Comparison of ENCODE assay signal across 26 cellular contexts in the genomic region with DNA sequence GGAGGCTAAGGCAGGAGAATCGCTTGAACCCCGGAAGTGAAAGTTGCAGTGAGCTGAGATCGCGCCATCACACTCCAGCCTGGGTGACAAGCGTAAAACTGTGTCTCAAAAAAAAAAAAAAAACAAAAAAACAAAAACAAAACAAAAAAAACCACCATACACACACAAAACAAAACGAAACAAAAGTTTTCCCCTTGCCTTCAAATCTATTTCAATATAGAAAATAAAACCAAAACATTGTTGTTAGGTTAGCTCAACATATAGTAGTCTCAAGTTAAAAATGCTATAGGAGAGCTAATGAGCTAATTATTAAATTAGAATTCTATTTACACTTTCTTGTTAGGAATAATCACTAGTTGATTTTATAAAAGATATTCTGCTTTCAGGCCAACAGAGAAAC.
"Had no signal": no experiment of that assay in that cellular context is flagged by ENCODE, and none has a peak within 500 bp of the region (broad histone marks: within the 10 kb centered on the region; RNA-seq: fewer than 3 reads in every experiment).

No MANE protein-coding gene starts in this region.

- DNase-seq: activated CD4-positive, alpha-beta T cell treated with anti-CD3 and anti-CD28 coated beads for 36 hours; activated CD4-positive, alpha-beta T cell treated with anti-CD3 and anti-CD28 coated beads, Interleukin-2, amount 50 U/mL, for 4 hours; activated CD4-positive, CD25-positive, alpha-beta regulatory T cell; activated CD8-positive, alpha-beta memory T cell treated with anti-CD3 and anti-CD28 coated beads, Interleukin-2, amount 50 U/mL, for 4 hours; activated naive CD8-positive, alpha-beta T cell treated with anti-CD3 and anti-CD28 coated beads for 36 hours; activated T-cell treated with anti-CD3 and anti-CD28 coated beads, Interleukin-2, amount 50 U/mL, for 1 hour; dorsolateral prefrontal cortex; effector memory CD4-positive, alpha-beta T cell; erythroblast; gastrocnemius medialis; glutamatergic neuron; islet precursor cell; left ventricle myocardium inferior; posterior cingulate gyrus; right cardiac atrium; stimulated activated CD4-positive, alpha-beta T cell treated with anti-CD3 and anti-CD28 coated beads, Interleukin-15, amount 100 ng/mL, for 24 hours; stimulated activated CD4-positive, alpha-beta T cell treated with anti-CD3 and anti-CD28 coated beads, Interleukin-2, amount 100 ng/mL, for 24 hours; stimulated activated naive CD4-positive, alpha-beta T cell; T-helper 1 cell; transverse colon had no signal

- H3K4me3 ChIP-seq: ascending aorta, cardiac muscle cell, coronary artery, dorsolateral prefrontal cortex, gastrocnemius medialis, left ventricle myocardium inferior, transverse colon had no signal

- H3K27ac ChIP-seq: ascending aorta, cardiac muscle cell, coronary artery, gastrocnemius medialis, left ventricle myocardium inferior, transverse colon had no signal

- H3K4me3 Mint-ChIP-seq: activated CD4-positive, alpha-beta T cell treated with anti-CD3 and anti-CD28 coated beads for 36 hours; activated naive CD8-positive, alpha-beta T cell treated with anti-CD3 and anti-CD28 coated beads for 36 hours; brain had no signal

- H3K36me3 ChIP-seq: ascending aorta, cardiac muscle cell, gastrocnemius medialis, left ventricle myocardium inferior, transverse colon had no signal

- ATAC-seq: activated CD4-positive, alpha-beta T cell treated with anti-CD3 and anti-CD28 coated beads for 36 hours; gastrocnemius medialis; right cardiac atrium had no signal

- FAIRE-seq: urothelium cell line had no signal

- H3K9me3 Mint-ChIP-seq: activated T-helper 2 cell treated with anti-CD3 and anti-CD28 coated beads, Interferon-gamma antibody, Interleukin-2, Interleukin-4, amounts not matched to agents 10 μg/mL and 5 μg/mL and 100 μg/mL, durations not matched to agents 14 hours and 24 hours and 36 hours; brain had no signal

- H3K27me3 Mint-ChIP-seq: activated CD4-positive, alpha-beta T cell treated with anti-CD3 and anti-CD28 coated beads for 36 hours; activated naive CD8-positive, alpha-beta T cell treated with anti-CD3 and anti-CD28 coated beads for 36 hours; brain had no signal

- H3K9me3 ChIP-seq: ascending aorta, gastrocnemius medialis, left ventricle myocardium inferior, transverse colon had no signal

- H3K27me3 ChIP-seq: ascending aorta, cardiac muscle cell, dorsolateral prefrontal cortex, gastrocnemius medialis, transverse colon had no signal

- H3K27ac Mint-ChIP-seq: activated T-helper 2 cell treated with anti-CD3 and anti-CD28 coated beads, Interferon-gamma antibody, Interleukin-2, Interleukin-4, amounts not matched to agents 10 μg/mL and 5 μg/mL and 100 μg/mL, durations not matched to agents 14 hours and 24 hours and 36 hours had no signal
